19 cellular contexts compared by ENCODE assay signal in the genomic region with DNA sequence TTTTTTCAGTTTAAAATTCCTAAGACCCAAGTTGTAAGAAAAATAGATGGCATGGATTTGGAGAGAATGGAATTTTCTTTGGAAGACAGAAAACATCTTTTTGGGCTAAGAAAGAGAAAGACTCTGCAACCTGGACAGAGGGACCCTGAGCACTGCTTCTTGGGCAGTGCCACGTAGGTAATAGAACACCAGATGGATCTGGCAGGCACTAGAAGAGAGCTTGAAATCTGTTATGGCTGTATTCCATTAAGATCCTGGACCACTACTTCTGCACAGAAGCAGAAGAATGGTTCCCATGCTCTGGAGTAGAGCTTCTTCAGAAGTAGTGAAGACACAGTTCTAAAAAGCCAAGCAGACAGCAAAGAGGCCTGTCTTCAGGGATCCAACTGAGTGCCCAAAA.
DNase-seq lines count a peak whose midpoint lies in the region; ATAC-seq, FAIRE-seq and TF ChIP-seq lines count a peak whose summit lies in the region.
"Had no signal": no experiment of that assay in that cellular context is flagged by ENCODE, and none has a peak within 500 bp of the region (broad histone marks: within the 10 kb centered on the region; RNA-seq: fewer than 3 reads in every experiment).

No MANE protein-coding gene starts in this region.

- H3K27me3 ChIP-seq in endothelial cell of umbilical vein (ENCODE audit: control insufficient read depth in 2 of 2, insufficient read depth in 2 of 2, low read length in 2 of 2) (no peaks in the 10 kb centered on the region), upper lobe of right lung (no peaks in the 10 kb centered on the region)
- H3K27me3 ChIP-seq: BE2C, BLaER1 had no signal

- no peak for TF ChIP-seq POLR2A in endothelial cell of umbilical vein (IDR thresholded peaks at IDR 0.05; ENCODE audit: low read depth, low read length)

- H3K4me3 ChIP-seq in endothelial cell of umbilical vein (replicated peaks in 1 of 3; ENCODE audit: insufficient read depth in 1 of 3, low read depth in 1 of 3, low read length in 3 of 3) (no peak overlapping the region), upper lobe of right lung (no peak overlapping the region)
- H3K4me3 ChIP-seq: BLaER1, GM12878 had no signal

- no peak for ATAC-seq in upper lobe of right lung
- ATAC-seq: GM12878 had no signal

- H3K4me2 ChIP-seq in endothelial cell of umbilical vein (ENCODE audit: insufficient read depth, low read length), result no peak overlapping the region
- H3K4me2 ChIP-seq: BLaER1 had no signal

- CTCF ChIA-PET in endothelial cell of umbilical vein (lab: Charles Lee), result interaction anchor here (1.5 to 3.0 kb wide), 2 partner anchors 9 kb away, joined by 4 to 10 read pairs; no protein-coding TSS in a partner anchor

- H2AFZ ChIP-seq in endothelial cell of umbilical vein (ENCODE audit: low read depth, low read length), result peak overlapping the region; percentile 16

- intact Hi-C loops in endothelial cell of umbilical vein (cut with micrococcal nuclease), result no loop called here
- intact Hi-C loops in upper lobe of right lung (cut with DNase I), result no loop called here

- no TSS peak for BruUV-seq in endothelial cell of umbilical vein (replicated peaks; lab: Mats Ljungman, UMichigan)

- H3K9me3 ChIP-seq in endothelial cell of umbilical vein (replicated peaks; ENCODE audit: control insufficient read depth, insufficient read depth, low read length) (no peaks in the 10 kb centered on the region), upper lobe of right lung (no peaks in the 10 kb centered on the region)
- H3K9me3 ChIP-seq: BE2C had no signal

- dilution Hi-C loops in endothelial cell of umbilical vein (cut with MboI; ENCODE audit: extremely low pct_ligation_motif_present, low sequenced_read_pairs), result no loop called here

- H3K36me3 ChIP-seq in endothelial cell of umbilical vein (ENCODE audit: control insufficient read depth in 2 of 2, extremely low read depth in 1 of 2, insufficient read depth in 2 of 2, low read length in 2 of 2), result no peaks in the 10 kb centered on the region
- no peaks in the 10 kb centered on the region for H3K36me3 ChIP-seq in upper lobe of right lung
- H3K36me3 ChIP-seq: BE2C, BLaER1 had no signal

- H3K4me1 ChIP-seq in endothelial cell of umbilical vein (ENCODE audit: control insufficient read depth, extremely low read depth, insufficient read depth, low read length), result no peaks in the 10 kb centered on the region
- H3K4me1 ChIP-seq in upper lobe of right lung, result no peaks in the 10 kb centered on the region
- H3K4me1 ChIP-seq: BE2C had no signal

- no peaks in the 10 kb centered on the region for H3K79me2 ChIP-seq in endothelial cell of umbilical vein (ENCODE audit: control insufficient read depth, insufficient read depth, low read length)

- TF ChIP-seq CTCF in endothelial cell of umbilical vein (IDR thresholded peaks at IDR 0.05; ENCODE audit: extremely low read depth in 1 of 2, insufficient read depth in 1 of 2, low read depth in 1 of 2, low read length in 2 of 2), result no peak
- no peak for TF ChIP-seq CTCF in upper lobe of right lung (IDR thresholded peaks at IDR 0.05)

- DNase-seq in cerebellar cortex (ENCODE audit: low spot score) (peak; percentile 56), endothelial cell of umbilical vein (ENCODE audit: low read depth, low spot score) (no peak), upper lobe of right lung (no peak), DMS 273 treated with DMSO at 0.1 percent for 48 hours (lab: John Stamatoyannopoulos, UW) (no peak)
- no peak for DNase-seq in effector CD8-positive, alpha-beta T cell (lab: John Stamatoyannopoulos, UW)
- DNase-seq: 8988T; ACHN; BE2C; CD4-positive, alpha-beta memory T cell; CD4-positive, CD25-positive, alpha-beta regulatory T cell; CD8-positive, alpha-beta memory T cell; COR-L47; DMS79 treated with DMSO at 0.1 percent for 48 hours; GDM1 had no signal

- POLR2A ChIA-PET in endothelial cell of umbilical vein (lab: Charles Lee), result no interaction called here

- H3K27ac ChIP-seq in endothelial cell of umbilical vein (ENCODE audit: insufficient read depth, low read depth, low read length) (no peak overlapping the region), upper lobe of right lung (no peak overlapping the region)
- H3K27ac ChIP-seq: BLaER1 had no signal

- no peaks in the 10 kb centered on the region for H4K20me1 ChIP-seq in endothelial cell of umbilical vein (replicated peaks; ENCODE audit: control insufficient read depth, extremely low read depth, insufficient read depth, low read length)
- H4K20me1 ChIP-seq: BLaER1 had no signal

- no peak for FAIRE-seq in endothelial cell of umbilical vein (lab: Jason Lieb, UNC)
- FAIRE-seq: A204.1, GM12878, GM12892, GM18507 had no signal

- H3K9ac ChIP-seq in endothelial cell of umbilical vein (replicated peaks; ENCODE audit: extremely low read depth, insufficient read depth, low read length), result no peak overlapping the region
- H3K9ac ChIP-seq: BLaER1 had no signal

- H3K9me1 ChIP-seq in endothelial cell of umbilical vein (replicated peaks; ENCODE audit: control insufficient read depth, extremely low read depth, insufficient read depth, low read length), result no peaks in the 10 kb centered on the region

TF ChIP-seq in endothelial cell of umbilical vein, 7 proteins besides CTCF, POLR2A, EP300 and RAD21:
- TF ChIP-seq GATA2 (IDR thresholded peaks at IDR 0.05; ENCODE audit: insufficient read depth, insufficient read length, low read depth, low read length) (no peak), JUN (IDR thresholded peaks at IDR 0.05; ENCODE audit: borderline replicate concordance, insufficient read depth, insufficient read length, low read depth) (no peak), POLR2AphosphoS5 (IDR thresholded peaks at IDR 0.05; ENCODE audit: insufficient read depth, low read depth, low read length) (no peak), FOS (IDR thresholded peaks at IDR 0.05; ENCODE audit: borderline replicate concordance, insufficient read depth, low read length) (no peak), MYC (IDR thresholded peaks at IDR 0.05; ENCODE audit: low read depth, low read length) (no peak), EZH2 (IDR thresholded peaks at IDR 0.05; ENCODE audit: borderline replicate concordance, low read depth, low read length, severe bottlenecking) (no peak)
